ENCODE assay signal across 1 cellular context in the genomic region with DNA sequence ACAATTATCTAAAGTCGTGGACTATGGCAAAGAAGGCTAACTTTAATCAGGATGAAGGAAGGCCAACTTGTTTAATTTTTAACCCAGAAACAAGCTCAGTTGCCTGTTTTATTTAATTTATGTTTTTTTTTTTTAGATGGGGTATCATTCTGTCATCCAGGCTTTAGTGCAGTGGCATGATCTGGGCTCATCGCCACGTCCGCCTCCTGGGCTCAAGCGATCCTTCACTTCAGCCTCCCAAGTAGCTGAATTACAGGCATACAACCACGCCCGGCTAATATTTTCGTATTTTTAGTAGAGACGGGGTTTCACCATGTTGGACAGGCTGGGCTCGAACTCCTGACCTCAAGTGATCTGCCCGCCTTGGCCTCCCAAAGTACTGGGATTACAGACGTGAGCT.
TF ChIP-seq lines count a peak whose summit lies in the region.

No MANE protein-coding gene starts in this region.

TF ChIP-seq in HepG2, 621 proteins besides CTCF, POLR2A, EP300 and RAD21:
- TF ChIP-seq MYNN (CRISPR knock-in tag; IDR thresholded peaks at IDR 0.05; ENCODE audit: low read depth) (no peak), MAZ (IDR thresholded peaks at IDR 0.05; ENCODE audit: borderline replicate concordance, low read depth, low read length) (no peak), MAZ (CRISPR knock-in tag; IDR thresholded peaks at IDR 0.05; ENCODE audit: low read depth) (no peak), PPARG (CRISPR knock-in tag; conservative IDR thresholded peaks at IDR 0.05) (no peak), ZNF430 (CRISPR knock-in tag; IDR thresholded peaks at IDR 0.05) (no peak), ZMYM4 (CRISPR knock-in tag; IDR thresholded peaks at IDR 0.05) (no peak)
